26 cellular contexts compared by ENCODE assay signal in genomic region chr1:30267856-30268255, GRCh38.
"Had no signal": no experiment of that assay in that cellular context is flagged by ENCODE, and none has a peak within 500 bp of the region (broad histone marks: within the 10 kb centered on the region; RNA-seq: fewer than 3 reads in every experiment).

No MANE protein-coding gene starts in this region.

- H3K4me3 ChIP-seq: neural progenitor cell, ovary, psoas muscle, right lobe of liver, skin epidermis, smooth muscle cell, suprapubic skin, testis, tibial artery, transverse colon, upper lobe of right lung, uterus had no signal

- H3K27me3 ChIP-seq: neural progenitor cell, ovary, right lobe of liver, suprapubic skin, testis, transverse colon, uterus had no signal

- H3K27ac ChIP-seq: neural progenitor cell, ovary, parathyroid adenoma, psoas muscle, right lobe of liver, skin epidermis, suprapubic skin, testis, tibial artery, transverse colon, upper lobe of right lung, uterus had no signal

- H3K36me3 ChIP-seq: neural progenitor cell, ovary, right lobe of liver, suprapubic skin, tibial artery, transverse colon, upper lobe of right lung, uterus had no signal

- H3K4me1 ChIP-seq: neural progenitor cell, parathyroid adenoma, psoas muscle, right lobe of liver, suprapubic skin, testis, tibial artery, transverse colon, upper lobe of right lung, uterus had no signal

- DNase-seq: naive thymus-derived CD4-positive, alpha-beta T cell; natural killer cell; occipital lobe; ovary; right cardiac atrium; stimulated activated CD4-positive, alpha-beta T cell treated with anti-CD3 and anti-CD28 coated beads, Interleukin-15, amount 100 ng/mL, for 24 hours; stimulated activated CD4-positive, alpha-beta T cell treated with anti-CD3 and anti-CD28 coated beads, Interleukin-2, amount 100 ng/mL, for 24 hours; stimulated activated CD4-positive, alpha-beta T cell treated with anti-CD3 and anti-CD28 coated beads, Interleukin-2, amount 100 ng/mL, for 48 hours; stimulated activated CD4-positive, alpha-beta T cell treated with anti-CD3 and anti-CD28 coated beads, Interleukin-4, amount 100 ng/mL, for 24 hours; stimulated activated naive B cell treated with anti-CD40 and anti-IgM and Interleukin-4, amounts not matched to agents 10 μg/mL and 1 μg/mL and 100 μg/mL, for 72 hours; stimulated activated naive CD8-positive, alpha-beta T cell treated with anti-CD3 and anti-CD28 coated beads, Interleukin-15, amount 100 ng/mL, for 72 hours; stimulated activated naive CD8-positive, alpha-beta T cell treated with anti-CD3 and anti-CD28 coated beads, Interleukin-15, Interleukin-2, amounts not matched to agents 100 U/mL and 50 U/mL, for 24 hours; substantia nigra; testis; transverse colon; upper lobe of right lung; uterus had no signal

- ATAC-seq: naive thymus-derived CD4-positive, alpha-beta T cell; natural killer cell; psoas muscle; right cardiac atrium; right lobe of liver; stimulated activated effector memory CD8-positive, alpha-beta T cell treated with anti-CD3 and anti-CD28 coated beads, Interleukin-12 subunit alpha, Interleukin-12 subunit beta, amount 100 ng/mL, for 72 hours; stimulated activated naive B cell treated with anti-CD40 and anti-IgM and Interleukin-4, amounts not matched to agents 10 μg/mL and 1 μg/mL and 100 μg/mL, for 72 hours; stimulated activated naive CD8-positive, alpha-beta T cell treated with anti-CD3 and anti-CD28 coated beads, Interleukin-15, amount 100 ng/mL, for 72 hours; stimulated activated naive CD8-positive, alpha-beta T cell treated with anti-CD3 and anti-CD28 coated beads, Interleukin-15, Interleukin-2, amounts not matched to agents 100 U/mL and 50 U/mL, for 24 hours; upper lobe of right lung had no signal

- H3K9me3 ChIP-seq: ovary, psoas muscle, right lobe of liver, suprapubic skin, testis, tibial artery, transverse colon, upper lobe of right lung, uterus had no signal
